ENCODE assay signal across 8 cellular contexts in the genomic region with DNA sequence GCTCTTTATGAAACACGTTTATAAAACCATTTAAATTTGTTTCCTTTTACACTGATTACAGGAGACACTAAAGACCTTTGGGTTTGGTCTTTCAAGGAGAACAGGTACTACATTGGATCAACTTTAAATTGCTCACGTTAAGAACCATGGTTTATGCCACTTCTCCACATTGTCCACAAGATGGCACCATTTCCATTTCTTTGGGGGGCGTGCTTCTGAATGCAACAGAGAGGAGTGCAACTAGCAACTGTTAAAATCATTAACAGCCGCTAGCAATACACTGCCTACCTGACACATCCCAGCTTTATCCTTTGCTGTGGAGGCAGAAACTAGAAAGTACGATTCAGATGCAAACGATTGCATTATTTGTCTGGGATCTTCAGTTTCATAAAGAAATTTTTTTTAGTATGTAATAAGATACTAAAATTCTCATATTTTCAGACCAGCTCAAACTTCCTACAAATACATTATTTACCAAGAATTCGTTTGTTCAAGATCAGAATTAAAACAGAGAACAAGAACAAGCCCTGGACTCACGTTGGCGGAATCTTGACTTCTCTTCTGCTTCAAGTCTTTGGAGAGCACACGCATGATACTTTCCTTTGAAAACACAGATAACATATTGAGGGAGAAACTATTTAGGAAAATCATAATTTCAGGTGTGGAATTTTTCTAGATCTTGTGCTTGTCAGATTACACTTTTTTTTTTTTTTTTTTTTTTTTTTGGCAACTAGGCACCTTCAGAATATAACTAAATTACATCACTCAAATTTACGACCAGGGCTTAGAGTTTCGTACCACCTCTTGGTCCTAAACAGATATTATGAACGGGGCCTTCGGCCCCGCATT. TPM values are rescaled to one million over a fixed set of nuclear protein-coding genes. Genes with fewer than 3 reads are reported as not detected.
A peak's percentile ranks its signal among the peaks of the same experiment; 100 is the strongest.
DNase-seq lines count a peak whose midpoint lies in the region; ATAC-seq, FAIRE-seq and TF ChIP-seq lines count a peak whose summit lies in the region.

No MANE protein-coding gene starts in this region.

- H2AFZ ChIP-seq in HepG2 (ENCODE audit: low read length) = no peak overlapping the region

- no peak for TF ChIP-seq POLR2A in HepG2 (IDR thresholded peaks at IDR 0.05; ENCODE audit: insufficient read depth in 1 of 2, low read depth in 2 of 2, low read length in 2 of 2)

- TF ChIP-seq CTCF in C4-2B (conservative IDR thresholded peaks at IDR 0.05) = peak; percentile 91
- TF ChIP-seq CTCF in coronary artery (IDR thresholded peaks at IDR 0.05) = peak; percentile 64
- peak; percentile 88 for TF ChIP-seq CTCF in HepG2 (CRISPR knock-in tag; IDR thresholded peaks at IDR 0.05)

- peak; percentile 69 for ATAC-seq in HG03439 (IDR thresholded peaks at IDR 0.05; ENCODE audit: unreplicated experiment)
- ATAC-seq in activated CD4-positive, CD25-positive, alpha-beta regulatory T cell treated with anti-CD3 and anti-CD28 coated beads, Interleukin-2, amount 50 U/mL, for 24 hours = peak; percentile 68 to 70
- ATAC-seq in HepG2 = peak; percentile 61

- WGBS in HepG2 (ENCODE audit: low lambda C conversion rate) = 11% methylated on average over 15 of the region's 15 CpGs

- no peaks in the 10 kb centered on the region for H3K9me3 ChIP-seq in HepG2 (ENCODE audit: low read length)

- POLR2A ChIA-PET in HepG2 (lab: Yijun Ruan, JAX) = no interaction called here

- in situ Hi-C loops in HepG2 (cut with HindIII; ENCODE audit: extremely low pct_ligation_motif_present, low pct_unique_long_range_greater_than_20kb) = loop anchor here (5.0 to 25.0 kb wide), 2 partner anchors 520 to 660 kb away; a partner anchor contains a TSS

- intact Hi-C loops in HepG2 (cut with micrococcal nuclease; ENCODE audit: unreplicated experiment) = loop anchor here (1.0 to 10.0 kb wide), 6 partner anchors 55 to 763 kb away; a partner anchor contains a TSS

- H3K4me3 ChIP-seq in coronary artery (peak overlapping the region; percentile 67), HepG2 (replicated peaks in 1 of 3; ENCODE audit: insufficient read depth in 1 of 3, low read depth in 2 of 3, low read length in 3 of 3) (peak overlapping the region; percentile 39 to 70 (median 59); a peak in 5 of 6 replicates)

- no peak overlapping the region for H3K9ac ChIP-seq in HepG2 (ENCODE audit: insufficient read depth, low read depth, low read length)

- DNase-seq in GM19239 (ENCODE audit: insufficient read length, low spot score) (peak; percentile 70), NCI-H345 treated with DMSO at 0.1 percent for 48 hours (lab: John Stamatoyannopoulos, UW; ENCODE audit: unreplicated experiment) (peak; percentile 84), coronary artery (ENCODE audit: low spot score) (no peak), HepG2 (ENCODE audit: low spot score) (peak; percentile 80)
- DNase-seq in stimulated activated CD4-positive, alpha-beta T cell treated with anti-CD3 and anti-CD28 coated beads, Interleukin-4, amount 100 ng/mL, for 48 hours (ENCODE audit: low read depth in 2 of 2) = peak; percentile 23 to 29

- FAIRE-seq in GM19239 (lab: Jason Lieb, UNC) (peak; percentile 96), HepG2 (lab: Jason Lieb, UNC) (peak; percentile 71)

- TF ChIP-seq RAD21 in HepG2 (CRISPR knock-in tag; IDR thresholded peaks at IDR 0.05) = peak; percentile 66

- peaks cover 39% of the 10 kb centered on the region for H3K4me1 ChIP-seq in HepG2 (ENCODE audit: insufficient read depth, low read length)

- H3K79me2 ChIP-seq in HepG2 (ENCODE audit: insufficient read depth, low read length) = no peaks in the 10 kb centered on the region

- peak overlapping the region; percentile 94 for H3K4me2 ChIP-seq in HepG2 (ENCODE audit: low read depth, low read length)

- TF ChIP-seq EP300 in HepG2 (IDR thresholded peaks at IDR 0.05; ENCODE audit: low read depth in 2 of 2, low read length in 2 of 2) (no peak), HepG2 (CRISPR knock-in tag; IDR thresholded peaks at IDR 0.05; ENCODE audit: borderline replicate concordance) (no peak)

- CTCF ChIA-PET in HepG2 (lab: Yijun Ruan, JAX; ENCODE audit: low intra/inter-chr PET ratio, low total read pairs) = interaction anchor here (0.9 to 1.0 kb wide), 2 partner anchors 53 to 520 kb away, joined by 3 read pairs; no protein-coding TSS in a partner anchor

- H3K27me3 ChIP-seq in HepG2 (ENCODE audit: control insufficient read depth in 1 of 2, insufficient read depth in 2 of 2, low read length in 2 of 2) = peaks cover 2 to 36% of the 10 kb centered on the region in 2 experiments; a peak in 3 of 5 replicates

- no peaks in the 10 kb centered on the region; the same call in 1 of the 2 replicates for H4K20me1 ChIP-seq in HepG2 (ENCODE audit: insufficient read depth, low read length)

- H3K36me3 ChIP-seq in HepG2 (replicated peaks in 1 of 2; ENCODE audit: control insufficient read depth in 1 of 2, insufficient read depth in 2 of 2, low read length in 2 of 2) = no peaks in the 10 kb centered on the region

- no TSS peak for BruUV-seq in HepG2 (replicated peaks; lab: Mats Ljungman, UMichigan)

- H3K27ac ChIP-seq in C4-2B (no peak overlapping the region), coronary artery (no peak overlapping the region), HepG2 (ENCODE audit: extremely low read length, insufficient read depth, low read length) (no peak overlapping the region)

RNA-seq across cellular contexts. Expression of a gene that starts 0.7 kb away (rescaled TPM):
- total RNA-seq in HepG2 (2016; rRNA removed; fragmentation: Illumina TruSeq; extraction: Trizol) = not detected in 2 replicates
- total RNA-seq in HepG2 (2016; cell fraction: cytosol; rRNA removed; fragmentation: Illumina TruSeq; extraction: Trizol; ENCODE audit: low read depth) = not detected in 2 replicates
- not detected in 2 replicates for total RNA-seq in HepG2 (2016; cell fraction: insoluble cytoplasmic fraction; rRNA removed; fragmentation: Illumina TruSeq; extraction: Trizol)
- total RNA-seq in HepG2 (2016; cell fraction: membrane; rRNA removed; fragmentation: Illumina TruSeq; extraction: Trizol) = not detected in 2 replicates
- total RNA-seq in HepG2 (2016; cell fraction: nucleus; rRNA removed; fragmentation: Illumina TruSeq; extraction: Trizol) = not detected in 2 replicates
- not detected in 2 replicates for polyA plus RNA-seq in HepG2 (2011; rRNA removed)
- polyA plus RNA-seq in HepG2 (2011; cell fraction: cytosol; rRNA removed) = not detected in 2 replicates
- not detected in 2 replicates for polyA plus RNA-seq in HepG2 (2011; cell fraction: nucleus; rRNA removed)
- not detected in 2 replicates for polyA plus RNA-seq in HepG2 (2012)
- polyA plus RNA-seq in HepG2 (2016; cell fraction: cytosol; fragmentation: Illumina TruSeq; extraction: Trizol; ENCODE audit: low read depth) = not detected in 2 replicates
- not detected in 2 replicates for polyA plus RNA-seq in HepG2 (2016; cell fraction: insoluble cytoplasmic fraction; fragmentation: Illumina TruSeq; extraction: Trizol; ENCODE audit: low read depth)
- not detected in 2 replicates for polyA plus RNA-seq in HepG2 (2016; cell fraction: membrane; fragmentation: Illumina TruSeq; extraction: Trizol; ENCODE audit: low read depth)
- polyA plus RNA-seq in HepG2 (2016; cell fraction: nucleus; fragmentation: Illumina TruSeq; extraction: Trizol; ENCODE audit: insufficient read depth, low read depth) = not detected in 2 replicates
- polyA minus RNA-seq in HepG2 (2011; rRNA and poly(A)+ RNA removed; ENCODE audit: low replicate concordance) = not detected in 2 replicates
- not detected in 2 replicates for polyA minus RNA-seq in HepG2 (2011; cell fraction: cytosol; rRNA and poly(A)+ RNA removed)
- not detected in 2 replicates for polyA minus RNA-seq in HepG2 (2011; cell fraction: nucleus; rRNA and poly(A)+ RNA removed)

RNA-seq across cellular contexts. Expression of a gene that starts 12.3 kb away (rescaled TPM):
- total RNA-seq in HepG2 (2016; rRNA removed; fragmentation: Illumina TruSeq; extraction: Trizol) = 0.32 and 0.33 TPM in 2 replicates
- total RNA-seq in HepG2 (2016; cell fraction: cytosol; rRNA removed; fragmentation: Illumina TruSeq; extraction: Trizol; ENCODE audit: low read depth) = 0.09 TPM in 1 of 2 replicates, not detected in the other
- total RNA-seq in HepG2 (2016; cell fraction: insoluble cytoplasmic fraction; rRNA removed; fragmentation: Illumina TruSeq; extraction: Trizol) = 0.30 and 0.41 TPM in 2 replicates
- 0.28 and 0.69 TPM in 2 replicates for total RNA-seq in HepG2 (2016; cell fraction: membrane; rRNA removed; fragmentation: Illumina TruSeq; extraction: Trizol)
- total RNA-seq in HepG2 (2016; cell fraction: nucleus; rRNA removed; fragmentation: Illumina TruSeq; extraction: Trizol) = 0.56 TPM in 1 of 2 replicates, not detected in the other
- polyA plus RNA-seq in HepG2 (2011; rRNA removed) = 0.55 and 0.94 TPM in 2 replicates
- polyA plus RNA-seq in HepG2 (2011; cell fraction: cytosol; rRNA removed) = 0.21 and 0.35 TPM in 2 replicates
- polyA plus RNA-seq in HepG2 (2011; cell fraction: nucleus; rRNA removed) = 0.05 and 0.26 TPM in 2 replicates
- 0.59 and 1.5 TPM in 2 replicates for polyA plus RNA-seq in HepG2 (2012)
- 0.14 TPM in 1 of 2 replicates, not detected in the other for polyA plus RNA-seq in HepG2 (2016; cell fraction: cytosol; fragmentation: Illumina TruSeq; extraction: Trizol; ENCODE audit: low read depth)
- 0.34 and 0.61 TPM in 2 replicates for polyA plus RNA-seq in HepG2 (2016; cell fraction: insoluble cytoplasmic fraction; fragmentation: Illumina TruSeq; extraction: Trizol; ENCODE audit: low read depth)
- polyA plus RNA-seq in HepG2 (2016; cell fraction: membrane; fragmentation: Illumina TruSeq; extraction: Trizol; ENCODE audit: low read depth) = 0.31 TPM in 1 of 2 replicates, not detected in the other
- polyA plus RNA-seq in HepG2 (2016; cell fraction: nucleus; fragmentation: Illumina TruSeq; extraction: Trizol; ENCODE audit: insufficient read depth, low read depth) = 0.79 and 0.97 TPM in 2 replicates
- polyA minus RNA-seq in HepG2 (2011; rRNA and poly(A)+ RNA removed; ENCODE audit: low replicate concordance) = 0.42 and 10.6 TPM in 2 replicates
- 0.18 and 0.20 TPM in 2 replicates for polyA minus RNA-seq in HepG2 (2011; cell fraction: cytosol; rRNA and poly(A)+ RNA removed)
- 0.64 and 0.75 TPM in 2 replicates for polyA minus RNA-seq in HepG2 (2011; cell fraction: nucleus; rRNA and poly(A)+ RNA removed)

RNA-seq across cellular contexts. Expression of a gene that starts 54.8 kb away (rescaled TPM):
- total RNA-seq in HepG2 (2016; rRNA removed; fragmentation: Illumina TruSeq; extraction: Trizol) = not detected in 2 replicates
- total RNA-seq in HepG2 (2016; cell fraction: cytosol; rRNA removed; fragmentation: Illumina TruSeq; extraction: Trizol; ENCODE audit: low read depth) = not detected in 2 replicates
- not detected in 2 replicates for total RNA-seq in HepG2 (2016; cell fraction: insoluble cytoplasmic fraction; rRNA removed; fragmentation: Illumina TruSeq; extraction: Trizol)
- total RNA-seq in HepG2 (2016; cell fraction: membrane; rRNA removed; fragmentation: Illumina TruSeq; extraction: Trizol) = not detected in 2 replicates
- not detected in 2 replicates for total RNA-seq in HepG2 (2016; cell fraction: nucleus; rRNA removed; fragmentation: Illumina TruSeq; extraction: Trizol)
- polyA plus RNA-seq in HepG2 (2011; rRNA removed) = 0.04 TPM in 1 of 2 replicates, not detected in the other
- not detected in 2 replicates for polyA plus RNA-seq in HepG2 (2011; cell fraction: cytosol; rRNA removed)
- polyA plus RNA-seq in HepG2 (2011; cell fraction: nucleus; rRNA removed) = not detected in 2 replicates
- not detected in 2 replicates for polyA plus RNA-seq in HepG2 (2012)
- not detected in 2 replicates for polyA plus RNA-seq in HepG2 (2016; cell fraction: cytosol; fragmentation: Illumina TruSeq; extraction: Trizol; ENCODE audit: low read depth)
- not detected in 2 replicates for polyA plus RNA-seq in HepG2 (2016; cell fraction: insoluble cytoplasmic fraction; fragmentation: Illumina TruSeq; extraction: Trizol; ENCODE audit: low read depth)
- not detected in 2 replicates for polyA plus RNA-seq in HepG2 (2016; cell fraction: membrane; fragmentation: Illumina TruSeq; extraction: Trizol; ENCODE audit: low read depth)
- polyA plus RNA-seq in HepG2 (2016; cell fraction: nucleus; fragmentation: Illumina TruSeq; extraction: Trizol; ENCODE audit: insufficient read depth, low read depth) = not detected in 2 replicates
- 7.2 TPM in 1 of 2 replicates, not detected in the other for polyA minus RNA-seq in HepG2 (2011; rRNA and poly(A)+ RNA removed; ENCODE audit: low replicate concordance)
- not detected in 2 replicates for polyA minus RNA-seq in HepG2 (2011; cell fraction: cytosol; rRNA and poly(A)+ RNA removed)
- not detected in 2 replicates for polyA minus RNA-seq in HepG2 (2011; cell fraction: nucleus; rRNA and poly(A)+ RNA removed)
